In genomic region chr2:211085056-211085680, GRCh38 we compare ENCODE assay signal across 8 cellular contexts.
DNase-seq lines count a peak whose midpoint lies in the region; TF ChIP-seq lines count a peak whose summit lies in the region.

No MANE protein-coding gene starts in this region.

- DNase-seq in NOMO-1 treated with DMSO at 0.1 percent for 48 hours (lab: John Stamatoyannopoulos, UW; ENCODE audit: unreplicated experiment) (peak; percentile 49), NOMO-1 treated with dmso at 0.1 percent for 144 hours (lab: John Stamatoyannopoulos, UW; ENCODE audit: unreplicated experiment) (no peak), NCI-H1694 (lab: John Stamatoyannopoulos, UW) (peak; percentile 65), brain microvascular endothelial cell (peak; percentile 22), lung microvascular endothelial cell (ENCODE audit: low read depth in 2 of 2) (peak; percentile 26 to 55), activated T-cell treated with anti-CD3 and anti-CD28 coated beads for 4 hours (no peak)
- DNase-seq in effector CD4-positive, alpha-beta T cell, result no peak

- POLR2A ChIA-PET in HEK293 (lab: Yijun Ruan, JAX), result no interaction called here

- no peaks in the 10 kb centered on the region for H3K27me3 ChIP-seq in brain microvascular endothelial cell (replicated peaks)

- no peak for TF ChIP-seq CTCF in HEK293 (tag by site-specific recombination; IDR thresholded peaks at IDR 0.05)
- TF ChIP-seq CTCF in brain microvascular endothelial cell (IDR thresholded peaks at IDR 0.05; ENCODE audit: low read depth, low read length, missing control alignments), result peak; percentile 59

- no peaks in the 10 kb centered on the region for H3K9me3 ChIP-seq in HEK293 (ENCODE audit: control insufficient read depth, insufficient read depth, low read depth, low read length)

- in situ Hi-C loops in brain microvascular endothelial cell (cut with HindIII; ENCODE audit: low pct_ligation_motif_present, low sequenced_read_pairs), result no loop called here

- H3K4me3 ChIP-seq in HEK293 (ENCODE audit: low read depth, low read length), result no peak overlapping the region
- no peak overlapping the region for H3K4me3 ChIP-seq in brain microvascular endothelial cell (ENCODE audit: low read depth, low read length)

- CTCF ChIA-PET in HEK293 (lab: Yijun Ruan, JAX), result interaction anchor here (0.6 to 2.4 kb wide), 10 partner anchors 9 to 1485 kb away, joined by 3 to 12 read pairs (median 4); no protein-coding TSS in a partner anchor

- H3K36me3 ChIP-seq in HEK293 (ENCODE audit: control insufficient read depth in 2 of 2, insufficient read depth in 1 of 2, low read length in 2 of 2), result no peaks in the 10 kb centered on the region
- no peaks in the 10 kb centered on the region for H3K36me3 ChIP-seq in brain microvascular endothelial cell (replicated peaks)

- no peak overlapping the region for H3K27ac ChIP-seq in HEK293 (ENCODE audit: extremely low read depth, low read depth, low read length)
- H3K27ac ChIP-seq in brain microvascular endothelial cell, result no peak overlapping the region

- H3K4me1 ChIP-seq in HEK293 (ENCODE audit: control insufficient read depth, insufficient read depth, low read length), result no peaks in the 10 kb centered on the region

TF ChIP-seq in HEK293, 187 proteins besides CTCF, POLR2A, EP300 and RAD21:
- TF ChIP-seq ZNF529 (tag by site-specific recombination; IDR thresholded peaks at IDR 0.05; ENCODE audit: insufficient replicate concordance) (no peak), ZNF654 (tag by site-specific recombination; IDR thresholded peaks at IDR 0.05; ENCODE audit: low read depth) (peak; percentile 34)
TF ChIP-seq in HEK293: peak in this region for 1.

Comparison
In these comparisons a context has a peak if more than half of its experiments do, and no peak if none do; other contexts are left out.
1. DNase-seq: peak in NOMO-1 treated with DMSO at 0.1 percent for 48 hours (single experiment), NCI-H1694 (single experiment), brain microvascular endothelial cell (single experiment) and lung microvascular endothelial cell (2 of 2); none in NOMO-1 treated with dmso at 0.1 percent for 144 hours (single experiment), activated T-cell treated with anti-CD3 and anti-CD28 coated beads for 4 hours (single experiment) and effector CD4-positive, alpha-beta T cell (single experiment).